ENCODE assay signal across 12 cellular contexts in genomic region chr17:38850374-38850773, GRCh38. TPM values are rescaled to one million over a fixed set of nuclear protein-coding genes. Genes with fewer than 3 reads are reported as not detected.
DNase-seq lines count a peak whose midpoint lies in the region; ATAC-seq and TF ChIP-seq lines count a peak whose summit lies in the region.
"Had no signal": no experiment of that assay in that cellular context is flagged by ENCODE, and none has a peak within 500 bp of the region (broad histone marks: within the 10 kb centered on the region; RNA-seq: fewer than 3 reads in every experiment).

No MANE protein-coding gene starts in this region.

- H3K9me3 ChIP-seq in T-helper 17 cell (ENCODE audit: control insufficient read depth, low read length, poor library complexity, severe bottlenecking): peaks cover 3% of the 10 kb centered on the region

- peak overlapping the region; percentile 98 for H3K4me3 Mint-ChIP-seq in activated naive CD4-positive, alpha-beta T cell treated with anti-CD3 and anti-CD28 coated beads, Interleukin-2, amount 50 U/mL, for 24 hours
- peak overlapping the region; percentile 41 for H3K4me3 Mint-ChIP-seq in T-helper 17 cell
- peak overlapping the region; percentile 99 for H3K4me3 Mint-ChIP-seq in stimulated activated memory B cell treated with anti-CD40 and anti-IgM and Interleukin-4, amounts not matched to agents 10 μg/mL and 1 μg/mL and 100 μg/mL, for 72 hours

- H3K27me3 Mint-ChIP-seq in activated naive CD4-positive, alpha-beta T cell treated with anti-CD3 and anti-CD28 coated beads, Interleukin-2, amount 50 U/mL, for 24 hours: no peaks in the 10 kb centered on the region
- H3K27me3 Mint-ChIP-seq in T-helper 17 cell: no peaks in the 10 kb centered on the region
- H3K27me3 Mint-ChIP-seq in stimulated activated memory B cell treated with anti-CD40 and anti-IgM and Interleukin-4, amounts not matched to agents 10 μg/mL and 1 μg/mL and 100 μg/mL, for 72 hours: no peaks in the 10 kb centered on the region

- peaks cover 36% of the 10 kb centered on the region for H3K4me1 Mint-ChIP-seq in activated naive CD4-positive, alpha-beta T cell treated with anti-CD3 and anti-CD28 coated beads, Interleukin-2, amount 50 U/mL, for 24 hours
- peaks cover 38% of the 10 kb centered on the region for H3K4me1 Mint-ChIP-seq in T-helper 17 cell
- H3K4me1 Mint-ChIP-seq in stimulated activated memory B cell treated with anti-CD40 and anti-IgM and Interleukin-4, amounts not matched to agents 10 μg/mL and 1 μg/mL and 100 μg/mL, for 72 hours: peaks cover 50% of the 10 kb centered on the region

- H3K4me3 ChIP-seq in foreskin fibroblast (ENCODE audit: low read depth in 1 of 2, low read length in 2 of 2): peak overlapping the region; percentile 95 to 98

- no peak for ATAC-seq in T-helper 17 cell
- no peak for ATAC-seq in stimulated activated memory B cell treated with anti-CD40 and anti-IgM and Interleukin-4, amounts not matched to agents 10 μg/mL and 1 μg/mL and 100 μg/mL, for 72 hours
- no peak for ATAC-seq in HG03432 (IDR thresholded peaks at IDR 0.05; ENCODE audit: unreplicated experiment)
- no peak for ATAC-seq in GM21825 (IDR thresholded peaks at IDR 0.05; ENCODE audit: unreplicated experiment)

- intact Hi-C loops in head of caudate nucleus (cut with DNase I): loop anchor here (5.0 kb wide), 1 partner anchor 302 kb away; the partner anchor contains the start of gene PLXDC1

- peak overlapping the region; percentile 98 for H3K27ac Mint-ChIP-seq in activated naive CD4-positive, alpha-beta T cell treated with anti-CD3 and anti-CD28 coated beads, Interleukin-2, amount 50 U/mL, for 24 hours
- H3K27ac Mint-ChIP-seq in T-helper 17 cell: peak overlapping the region; percentile 99
- H3K27ac Mint-ChIP-seq in stimulated activated memory B cell treated with anti-CD40 and anti-IgM and Interleukin-4, amounts not matched to agents 10 μg/mL and 1 μg/mL and 100 μg/mL, for 72 hours: peak overlapping the region; percentile 100

- H3K36me3 Mint-ChIP-seq in activated naive CD4-positive, alpha-beta T cell treated with anti-CD3 and anti-CD28 coated beads, Interleukin-2, amount 50 U/mL, for 24 hours: peaks cover 43% of the 10 kb centered on the region
- H3K36me3 Mint-ChIP-seq in T-helper 17 cell (ENCODE audit: low read depth): peaks cover 2% of the 10 kb centered on the region
- peaks cover 60% of the 10 kb centered on the region for H3K36me3 Mint-ChIP-seq in stimulated activated memory B cell treated with anti-CD40 and anti-IgM and Interleukin-4, amounts not matched to agents 10 μg/mL and 1 μg/mL and 100 μg/mL, for 72 hours

- no peaks in the 10 kb centered on the region for H3K9me3 Mint-ChIP-seq in activated naive CD4-positive, alpha-beta T cell treated with anti-CD3 and anti-CD28 coated beads, Interleukin-2, amount 50 U/mL, for 24 hours
- no peaks in the 10 kb centered on the region for H3K9me3 Mint-ChIP-seq in stimulated activated memory B cell treated with anti-CD40 and anti-IgM and Interleukin-4, amounts not matched to agents 10 μg/mL and 1 μg/mL and 100 μg/mL, for 72 hours

- no peak for DNase-seq in activated naive CD4-positive, alpha-beta T cell treated with Interleukin-2 at 50 U/mL for 16 hours
- DNase-seq in T-helper 17 cell (no peak), foreskin fibroblast (no peak), head of caudate nucleus (no peak)
- DNase-seq: C1 segment of cervical spinal cord; Kasumi-1; NCI-H524 treated with DMSO at 0.1 percent for 48 hours; stimulated activated CD4-positive, alpha-beta T cell treated with anti-CD3 and anti-CD28 coated beads, Interleukin-4, amount 100 ng/mL, for 24 hours had no signal

- no peak for TF ChIP-seq CTCF in foreskin fibroblast (IDR thresholded peaks at IDR 0.05; ENCODE audit: low read depth, low read length)

RNA-seq across cellular contexts. Expression of gene RPL23, which starts 3.1 kb away (rescaled TPM):
- 1,000 to 10,000 TPM; 1,821 to 1,859 TPM for total RNA-seq in T-helper 17 cell

RNA-seq across cellular contexts. Expression of gene LASP1, which starts 19.5 kb away (rescaled TPM):
- 100 to 1,000 TPM; 106 to 115 TPM for total RNA-seq in T-helper 17 cell

RNA-seq across cellular contexts. Expression of gene CWC25, which starts 25.3 kb away (rescaled TPM):
- 10 to 100 TPM; 69.6 to 88.5 TPM for total RNA-seq in T-helper 17 cell

RNA-seq across cellular contexts. Expression of gene PIP4K2B, which starts 51.0 kb away (rescaled TPM):
- total RNA-seq in T-helper 17 cell: 10 to 100 TPM; 28.2 to 33.5 TPM

Comparison
In these comparisons a context has a peak if more than half of its experiments do, and no peak if none do; other contexts are left out.
1. H3K4me3 Mint-ChIP-seq: peak in every context shown above with its lines; median percentile 99 in stimulated activated memory B cell treated with anti-CD40 and anti-IgM and Interleukin-4, amounts not matched to agents 10 μg/mL and 1 μg/mL and 100 μg/mL, for 72 hours; 98 in activated naive CD4-positive, alpha-beta T cell treated with anti-CD3 and anti-CD28 coated beads, Interleukin-2, amount 50 U/mL, for 24 hours; 41 in T-helper 17 cell.